In genomic region chr19:29967623-29968022, GRCh38 we compare ENCODE assay signal across 2 cellular contexts.
TF ChIP-seq lines count a peak whose summit lies in the region.

No MANE protein-coding gene starts in this region.

TF ChIP-seq in liver, 16 proteins besides CTCF, POLR2A, EP300 and RAD21:
- TF ChIP-seq HNF4A (conservative IDR thresholded peaks at IDR 0.05) (peak in 1 of 2 donors; percentile 15), HNF4G (IDR thresholded peaks at IDR 0.05) (no peak), MAX (IDR thresholded peaks at IDR 0.05) (no peak), FOXA2 (IDR thresholded peaks at IDR 0.05) (no peak), TAF1 (conservative IDR thresholded peaks at IDR 0.05) (no peak), SP1 (IDR thresholded peaks at IDR 0.05) (no peak), FOXA1 (IDR thresholded peaks at IDR 0.05) (no peak), JUND (IDR thresholded peaks at IDR 0.05) (no peak), GABPA (IDR thresholded peaks at IDR 0.05 in 1 of 2, conservative IDR thresholded peaks at IDR 0.05 in 1 of 2) (no peak), REST (IDR thresholded peaks at IDR 0.05) (no peak), NR2F2 (IDR thresholded peaks at IDR 0.05) (no peak), RXRA (IDR thresholded peaks at IDR 0.05) (peak; percentile 27 to 45), EGR1 (IDR thresholded peaks at IDR 0.05; ENCODE audit: low read depth in 2 of 2) (no peak), YY1 (IDR thresholded peaks at IDR 0.05) (peak; percentile 56)
- TF ChIP-seq, protein P1, sequence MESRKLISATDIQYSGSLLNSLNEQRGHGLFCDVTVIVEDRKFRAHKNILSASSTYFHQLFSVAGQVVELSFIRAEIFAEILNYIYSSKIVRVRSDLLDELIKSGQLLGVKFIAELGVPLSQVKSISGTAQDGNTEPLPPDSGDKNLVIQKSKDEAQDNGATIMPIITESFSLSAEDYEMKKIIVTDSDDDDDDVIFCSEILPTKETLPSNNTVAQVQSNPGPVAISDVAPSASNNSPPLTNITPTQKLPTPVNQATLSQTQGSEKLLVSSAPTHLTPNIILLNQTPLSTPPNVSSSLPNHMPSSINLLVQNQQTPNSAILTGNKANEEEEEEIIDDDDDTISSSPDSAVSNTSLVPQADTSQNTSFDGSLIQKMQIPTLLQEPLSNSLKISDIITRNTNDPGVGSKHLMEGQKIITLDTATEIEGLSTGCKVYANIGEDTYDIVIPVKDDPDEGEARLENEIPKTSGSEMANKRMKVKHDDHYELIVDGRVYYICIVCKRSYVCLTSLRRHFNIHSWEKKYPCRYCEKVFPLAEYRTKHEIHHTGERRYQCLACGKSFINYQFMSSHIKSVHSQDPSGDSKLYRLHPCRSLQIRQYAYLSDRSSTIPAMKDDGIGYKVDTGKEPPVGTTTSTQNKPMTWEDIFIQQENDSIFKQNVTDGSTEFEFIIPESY (IDR thresholded peaks at IDR 0.05), result no peak
- TF ChIP-seq, protein P2, sequence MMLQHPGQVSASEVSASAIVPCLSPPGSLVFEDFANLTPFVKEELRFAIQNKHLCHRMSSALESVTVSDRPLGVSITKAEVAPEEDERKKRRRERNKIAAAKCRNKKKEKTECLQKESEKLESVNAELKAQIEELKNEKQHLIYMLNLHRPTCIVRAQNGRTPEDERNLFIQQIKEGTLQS (IDR thresholded peaks at IDR 0.05), result no peak

TF ChIP-seq in HepG2, 621 proteins besides CTCF, POLR2A, EP300 and RAD21:
- TF ChIP-seq MYC (CRISPR knock-in tag; IDR thresholded peaks at IDR 0.05; ENCODE audit: borderline replicate concordance) (no peak), ZNF768 (CRISPR knock-in tag; IDR thresholded peaks at IDR 0.05) (no peak), CCDC6 (CRISPR knock-in tag; IDR thresholded peaks at IDR 0.05) (no peak), ZZZ3 (CRISPR knock-in tag; IDR thresholded peaks at IDR 0.05; ENCODE audit: borderline replicate concordance) (no peak), ZMYM2 (CRISPR knock-in tag; IDR thresholded peaks at IDR 0.05) (no peak), JDP2 (CRISPR knock-in tag; IDR thresholded peaks at IDR 0.05; ENCODE audit: borderline replicate concordance) (no peak), DMAP1 (CRISPR knock-in tag; IDR thresholded peaks at IDR 0.05) (no peak), AHDC1 (CRISPR knock-in tag; IDR thresholded peaks at IDR 0.05; ENCODE audit: borderline replicate concordance) (no peak), ZNF33B (CRISPR knock-in tag; IDR thresholded peaks at IDR 0.05) (no peak), ZNF740 (CRISPR knock-in tag; IDR thresholded peaks at IDR 0.05) (no peak), IRF2 (CRISPR knock-in tag; IDR thresholded peaks at IDR 0.05) (no peak), SP140L (CRISPR knock-in tag; IDR thresholded peaks at IDR 0.05; ENCODE audit: borderline replicate concordance) (no peak), RERE (CRISPR knock-in tag; IDR thresholded peaks at IDR 0.05; ENCODE audit: low read depth) (no peak), GATAD1 (CRISPR knock-in tag; IDR thresholded peaks at IDR 0.05) (no peak), POLR2AphosphoS2 (IDR thresholded peaks at IDR 0.05; ENCODE audit: low read depth, low read length) (no peak)
TF ChIP-seq in HepG2: peak in this region for 0.
